In genomic region chr13:28493740-28494536, GRCh38 we compare ENCODE assay signal across 8 cellular contexts. TPM values are rescaled to one million over a fixed set of nuclear protein-coding genes. Genes with fewer than 3 reads are reported as not detected.
DNase-seq lines count a peak whose midpoint lies in the region; ATAC-seq, FAIRE-seq and TF ChIP-seq lines count a peak whose summit lies in the region.
"Had no signal": no experiment of that assay in that cellular context is flagged by ENCODE, and none has a peak within 500 bp of the region (broad histone marks: within the 10 kb centered on the region; RNA-seq: fewer than 3 reads in every experiment).

No MANE protein-coding gene starts in this region.

- peaks cover 50% of the 10 kb centered on the region for H3K27me3 Mint-ChIP-seq in activated CD4-positive, alpha-beta memory T cell treated with anti-CD3 and anti-CD28 coated beads for 36 hours
- peaks cover 68% of the 10 kb centered on the region for H3K27me3 Mint-ChIP-seq in stimulated activated memory B cell treated with anti-CD40 and anti-IgM and Interleukin-4, amounts not matched to agents 10 μg/mL and 1 μg/mL and 100 μg/mL, for 72 hours

- H3K4me3 ChIP-seq in iPS-11a (ENCODE audit: low read depth, low read length): peak overlapping the region; percentile 86

- intact Hi-C loops in activated CD4-positive, alpha-beta memory T cell treated with anti-CD3 and anti-CD28 coated beads for 36 hours (cut with micrococcal nuclease): loop anchor here (2.0 to 5.0 kb wide), 2 partner anchors 48 to 143 kb away; no protein-coding TSS in a partner anchor

- TF ChIP-seq CTCF in GM20000 (IDR thresholded peaks at IDR 0.05; ENCODE audit: extremely low read depth, missing control alignments): no peak

- CTCF ChIA-PET in activated CD4-positive, alpha-beta memory T cell treated with anti-CD3 and anti-CD28 coated beads for 36 hours (lab: Charles Lee): no interaction called here

- POLR2A ChIA-PET in activated CD4-positive, alpha-beta memory T cell treated with anti-CD3 and anti-CD28 coated beads for 36 hours (lab: Charles Lee): no interaction called here

- DNase-seq in GM20000 (ENCODE audit: low spot score) (peak; percentile 59), frontal cortex (ENCODE audit: low spot score in 2 of 2) (no peak), NCI-H510A treated with DMSO at 0.1 percent for 48 hours (lab: John Stamatoyannopoulos, UW) (no peak), RKO (ENCODE audit: low spot score) (no peak)
- DNase-seq in activated CD4-positive, alpha-beta memory T cell treated with anti-CD3 and anti-CD28 coated beads for 36 hours: peak; percentile 18

- H3K4me1 Mint-ChIP-seq in activated CD4-positive, alpha-beta memory T cell treated with anti-CD3 and anti-CD28 coated beads for 36 hours (ENCODE audit: low read depth): peaks cover 10% of the 10 kb centered on the region
- H3K4me1 Mint-ChIP-seq in stimulated activated memory B cell treated with anti-CD40 and anti-IgM and Interleukin-4, amounts not matched to agents 10 μg/mL and 1 μg/mL and 100 μg/mL, for 72 hours: peaks cover 17% of the 10 kb centered on the region

- peaks cover 3% of the 10 kb centered on the region for H3K36me3 Mint-ChIP-seq in activated CD4-positive, alpha-beta memory T cell treated with anti-CD3 and anti-CD28 coated beads for 36 hours
- H3K36me3 Mint-ChIP-seq in stimulated activated memory B cell treated with anti-CD40 and anti-IgM and Interleukin-4, amounts not matched to agents 10 μg/mL and 1 μg/mL and 100 μg/mL, for 72 hours: no peaks in the 10 kb centered on the region

- H3K27ac Mint-ChIP-seq in activated CD4-positive, alpha-beta memory T cell treated with anti-CD3 and anti-CD28 coated beads for 36 hours: peak overlapping the region; percentile 56
- no peak overlapping the region for H3K27ac Mint-ChIP-seq in stimulated activated memory B cell treated with anti-CD40 and anti-IgM and Interleukin-4, amounts not matched to agents 10 μg/mL and 1 μg/mL and 100 μg/mL, for 72 hours

- ATAC-seq in stimulated activated memory B cell treated with anti-CD40 and anti-IgM and Interleukin-4, amounts not matched to agents 10 μg/mL and 1 μg/mL and 100 μg/mL, for 72 hours: peak; percentile 40

- H3K4me3 Mint-ChIP-seq in activated CD4-positive, alpha-beta memory T cell treated with anti-CD3 and anti-CD28 coated beads for 36 hours: peak overlapping the region; percentile 70
- peak overlapping the region; percentile 72 for H3K4me3 Mint-ChIP-seq in stimulated activated memory B cell treated with anti-CD40 and anti-IgM and Interleukin-4, amounts not matched to agents 10 μg/mL and 1 μg/mL and 100 μg/mL, for 72 hours

- H3K9me3 Mint-ChIP-seq in activated CD4-positive, alpha-beta memory T cell treated with anti-CD3 and anti-CD28 coated beads for 36 hours: no peaks in the 10 kb centered on the region
- no peaks in the 10 kb centered on the region for H3K9me3 Mint-ChIP-seq in stimulated activated memory B cell treated with anti-CD40 and anti-IgM and Interleukin-4, amounts not matched to agents 10 μg/mL and 1 μg/mL and 100 μg/mL, for 72 hours

- FAIRE-seq in frontal cortex (lab: Jason Lieb, UNC): no peak

RNA-seq across cellular contexts. Expression of gene FLT1, which starts 1.0 kb away (rescaled TPM):
- total RNA-seq in activated CD4-positive, alpha-beta memory T cell treated with anti-CD3 and anti-CD28 coated beads for 36 hours: 10 to 100 TPM; 17.2 to 19.5 TPM
- 9.8 TPM for total RNA-seq in frontal cortex
- total RNA-seq: myocyte had no signal

Comparison
In these comparisons a context has a peak if more than half of its experiments do, and no peak if none do; other contexts are left out.
1. DNase-seq: peak in GM20000 (single experiment) and activated CD4-positive, alpha-beta memory T cell treated with anti-CD3 and anti-CD28 coated beads for 36 hours (single experiment); none in frontal cortex (0 of 2), NCI-H510A treated with DMSO at 0.1 percent for 48 hours (single experiment) and RKO (single experiment).